16 cellular contexts compared by ENCODE assay signal in the genomic region with DNA sequence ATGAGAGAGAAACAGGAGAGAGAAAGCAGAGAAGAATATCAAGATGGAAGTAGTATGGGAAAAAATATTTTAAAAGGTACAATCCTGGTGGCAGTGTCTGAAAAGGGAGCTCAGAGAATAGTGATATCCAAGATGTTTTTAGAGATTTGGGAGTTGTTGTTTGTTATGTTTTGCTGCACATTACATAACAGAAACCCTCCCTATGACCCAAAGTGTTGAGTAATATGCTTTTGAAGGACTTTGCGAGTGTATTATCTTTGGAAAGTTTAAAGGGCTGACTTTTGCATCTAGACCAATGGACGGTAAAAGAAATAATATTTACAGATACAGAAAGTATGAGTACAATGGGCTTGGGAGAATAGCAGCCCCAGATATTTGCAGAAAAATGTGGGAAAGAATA.
DNase-seq lines count a peak whose midpoint lies in the region; ATAC-seq and TF ChIP-seq lines count a peak whose summit lies in the region.
"Had no signal": no experiment of that assay in that cellular context is flagged by ENCODE, and none has a peak within 500 bp of the region (broad histone marks: within the 10 kb centered on the region; RNA-seq: fewer than 3 reads in every experiment).

No MANE protein-coding gene starts in this region.

- ATAC-seq in heart left ventricle: no peak
- ATAC-seq in right cardiac atrium: no peak
- peak; percentile 92 for ATAC-seq in sciatic nerve
- ATAC-seq in aorta (ENCODE audit: low FRiP score): peak; percentile 29
- no peak for ATAC-seq in omental fat pad (ENCODE audit: low FRiP score)
- ATAC-seq: CD8-positive, alpha-beta T cell; HCT116 had no signal

- H3K4me1 ChIP-seq in heart left ventricle (peaks cover 0 to 30% (median 8%) of the 10 kb centered on the region in 12 donors), right cardiac atrium (ENCODE audit: control insufficient read depth, insufficient read depth, low read length) (peaks cover 2% of the 10 kb centered on the region), right atrium auricular region (peaks cover 0 to 11% of the 10 kb centered on the region in 2 donors), aorta (ENCODE audit: control insufficient read depth in 1 of 2, insufficient read depth in 2 of 2, low read length in 2 of 2) (peaks cover 0 to 11% of the 10 kb centered on the region in 2 donors)
- H3K4me1 ChIP-seq: BLaER1 treated with 17β-estradiol and CSF1 and Interleukin-3, amounts not matched to agents 10 nM and 100 nM had no signal

- no peak for TF ChIP-seq POLR2A in heart left ventricle (IDR thresholded peaks at IDR 0.05)

- H3K9me3 ChIP-seq in heart left ventricle (peaks cover 0 to 5% (median 0%) of the 10 kb centered on the region in 12 donors), right cardiac atrium (ENCODE audit: control insufficient read depth, low read length) (no peaks in the 10 kb centered on the region), right atrium auricular region (no peaks in the 10 kb centered on the region), aorta (ENCODE audit: control insufficient read depth, low read length) (no peaks in the 10 kb centered on the region)
- H3K9me3 ChIP-seq: BLaER1 treated with 17β-estradiol and CSF1 and Interleukin-3, amounts not matched to agents 10 nM and 100 nM had no signal

- no peak overlapping the region for H3K4me3 ChIP-seq in heart left ventricle
- H3K4me3 ChIP-seq in right cardiac atrium (ENCODE audit: low read length): no peak overlapping the region
- H3K4me3 ChIP-seq in right atrium auricular region: no peak overlapping the region
- H3K4me3 ChIP-seq in aorta (ENCODE audit: low read length in 2 of 2): no peak overlapping the region
- H3K4me3 ChIP-seq: BLaER1 treated with 17β-estradiol and CSF1 and Interleukin-3, amounts not matched to agents 10 nM and 100 nM had no signal

- H3K27ac ChIP-seq in heart left ventricle (peak overlapping the region; percentile 50 to 93 (median 75)), right cardiac atrium (ENCODE audit: low read length) (no peak overlapping the region), right atrium auricular region (peak overlapping the region; percentile 32 to 84), aorta (ENCODE audit: low read depth in 1 of 2, low read length in 2 of 2) (no peak overlapping the region)
- H3K27ac ChIP-seq: BLaER1 treated with 17β-estradiol and CSF1 and Interleukin-3, amounts not matched to agents 10 nM and 100 nM had no signal

- intact Hi-C loops in heart left ventricle (cut with DNase I): loop anchor here in 1 of 10 donors (10.0 kb wide), 1 partner anchor 238 kb away; no protein-coding TSS in a partner anchor
- intact Hi-C loops in right cardiac atrium (cut with DNase I): no loop called here
- intact Hi-C loops in sciatic nerve (cut with DNase I): no loop called here
- intact Hi-C loops in aorta (cut with DNase I): no loop called here

- TF ChIP-seq CTCF in heart left ventricle (IDR thresholded peaks at IDR 0.05): no peak
- TF ChIP-seq CTCF in right atrium auricular region (IDR thresholded peaks at IDR 0.05): no peak
- TF ChIP-seq CTCF in omental fat pad (IDR thresholded peaks at IDR 0.05): no peak

- no peaks in the 10 kb centered on the region for H3K27me3 ChIP-seq in heart left ventricle
- no peaks in the 10 kb centered on the region for H3K27me3 ChIP-seq in right cardiac atrium (ENCODE audit: control insufficient read depth, insufficient read depth)
- no peaks in the 10 kb centered on the region for H3K27me3 ChIP-seq in right atrium auricular region
- H3K27me3 ChIP-seq in aorta (ENCODE audit: control insufficient read depth in 1 of 2, insufficient read depth in 2 of 2, low read length in 1 of 2): no peaks in the 10 kb centered on the region
- H3K27me3 ChIP-seq: BLaER1 treated with 17β-estradiol and CSF1 and Interleukin-3, amounts not matched to agents 10 nM and 100 nM had no signal

- 14 to 28% (median 26%) methylated on average over 2 of the region's 2 CpGs for WGBS in heart left ventricle, 4 donors
- 24% methylated on average over 2 of the region's 2 CpGs for WGBS in right cardiac atrium
- WGBS in aorta, 2 donors: 0 to 4% methylated on average over 2 of the region's 2 CpGs

- no peak for DNase-seq in heart left ventricle
- DNase-seq in right cardiac atrium: no peak
- no peak for DNase-seq in right atrium auricular region (ENCODE audit: low spot score)
- no peak for DNase-seq in sciatic nerve (ENCODE audit: low spot score)
- DNase-seq in aorta: no peak
- no peak for DNase-seq in UCSD-AML1 (lab: John Stamatoyannopoulos, UW; ENCODE audit: unreplicated experiment)
- DNase-seq in omental fat pad (ENCODE audit: low spot score): no peak
- DNase-seq: Calu3; CD8-positive, alpha-beta T cell; DMS79 treated with DMSO at 0.1 percent for 48 hours; GF-D8; GOT3; H7; HFFc6 had no signal

- no peaks in the 10 kb centered on the region for H3K36me3 ChIP-seq in heart left ventricle
- no peaks in the 10 kb centered on the region for H3K36me3 ChIP-seq in right atrium auricular region
- H3K36me3 ChIP-seq in aorta (ENCODE audit: control insufficient read depth in 1 of 2, insufficient read depth in 2 of 2, low read length in 1 of 2): no peaks in the 10 kb centered on the region
- H3K36me3 ChIP-seq: BLaER1 treated with 17β-estradiol and CSF1 and Interleukin-3, amounts not matched to agents 10 nM and 100 nM had no signal

Comparison
In these comparisons a context has a peak if more than half of its experiments do, and no peak if none do; other contexts are left out.
1. H3K27ac ChIP-seq: peak in heart left ventricle (12 of 12) and right atrium auricular region (2 of 2); none in right cardiac atrium (single experiment) and aorta (0 of 2).
2. ATAC-seq: peak in sciatic nerve (single experiment) and aorta (single experiment); none in heart left ventricle (0 of 4), right cardiac atrium (0 of 2) and omental fat pad (single experiment).